10 cellular contexts compared by ENCODE assay signal in genomic region chr2:174617120-174617519, GRCh38. TPM values are rescaled to one million over a fixed set of nuclear protein-coding genes. Genes with fewer than 3 reads are reported as not detected.
DNase-seq lines count a peak whose midpoint lies in the region; ATAC-seq, FAIRE-seq and TF ChIP-seq lines count a peak whose summit lies in the region.
"Had no signal": no experiment of that assay in that cellular context is flagged by ENCODE, and none has a peak within 500 bp of the region (broad histone marks: within the 10 kb centered on the region; RNA-seq: fewer than 3 reads in every experiment).

No MANE protein-coding gene starts in this region.

- H3K9me3 Mint-ChIP-seq in mesothelial cell of epicardium: no peaks in the 10 kb centered on the region

- TF ChIP-seq CTCF in Loucy (conservative IDR thresholded peaks at IDR 0.05; ENCODE audit: low read length) (no peak), mesothelial cell of epicardium (IDR thresholded peaks at IDR 0.05; ENCODE audit: unreplicated experiment) (no peak)

- H3K27me3 Mint-ChIP-seq in mesothelial cell of epicardium (ENCODE audit: low read depth): no peaks in the 10 kb centered on the region

- H3K4me2 ChIP-seq in Loucy (ENCODE audit: low read depth, low read length, poor library complexity, severe bottlenecking): peak overlapping the region; percentile 68

- H3K9ac ChIP-seq in Loucy (ENCODE audit: low read depth, low read length, poor library complexity, severe bottlenecking): peak overlapping the region; percentile 19
- H3K9ac ChIP-seq: parathyroid adenoma had no signal

- no peak for DNase-seq in GM12891 (ENCODE audit: insufficient read length, low spot score)
- DNase-seq in dermis microvascular lymphatic vessel endothelial cell (ENCODE audit: low read depth in 2 of 2): peak; percentile 16 to 54
- DNase-seq in sciatic nerve (ENCODE audit: low spot score): no peak
- no peak for DNase-seq in NCI-H526 (lab: John Stamatoyannopoulos, UW)
- DNase-seq in mesothelial cell of epicardium (ENCODE audit: low spot score in 2 of 2, unreplicated experiment in 2 of 2): no peak
- DNase-seq: activated gamma-delta T cell treated with Interleukin-2 at 50 U/mL for 16 hours had no signal

- TF ChIP-seq POLR2A in GM12891 (IDR thresholded peaks at IDR 0.05; ENCODE audit: low read depth, low read length): no peak

- H4K20me1 ChIP-seq in Loucy (ENCODE audit: insufficient read depth, low read length, poor library complexity, severe bottlenecking): peaks cover 20% of the 10 kb centered on the region

- H3K9me2 ChIP-seq in Loucy (replicated peaks; ENCODE audit: low read depth, low read length): no peaks in the 10 kb centered on the region

- H3K4me1 ChIP-seq in Loucy (ENCODE audit: insufficient read depth, low read length, poor library complexity, severe bottlenecking): peaks cover 37% of the 10 kb centered on the region
- H3K4me1 ChIP-seq: parathyroid adenoma had no signal

- no peaks in the 10 kb centered on the region for H3K27me3 ChIP-seq in Loucy (ENCODE audit: insufficient read depth, low read length, poor library complexity, severe bottlenecking)

- H3K4me3 ChIP-seq in Loucy (ENCODE audit: low read length, poor library complexity, severe bottlenecking): peak overlapping the region; percentile 28

- peaks cover 3% of the 10 kb centered on the region for H3K4me1 Mint-ChIP-seq in mesothelial cell of epicardium

- H3F3A ChIP-seq in Loucy (ENCODE audit: low read depth): peaks cover 2% of the 10 kb centered on the region; the same call in 1 of the 2 replicates

- H3K79me2 ChIP-seq in Loucy (ENCODE audit: insufficient read depth, low read length): peaks cover 68% of the 10 kb centered on the region

- ATAC-seq in sciatic nerve (peak; percentile 96), esophagus mucosa (no peak), GM18517 (IDR thresholded peaks at IDR 0.05; ENCODE audit: unreplicated experiment) (no peak)

- no peaks in the 10 kb centered on the region for H3K9me3 ChIP-seq in Loucy (ENCODE audit: insufficient read depth, low read depth, low read length)

- no peak overlapping the region for H3K4me3 Mint-ChIP-seq in mesothelial cell of epicardium

- H3K36me3 Mint-ChIP-seq in mesothelial cell of epicardium: no peaks in the 10 kb centered on the region

- H3K27ac Mint-ChIP-seq in mesothelial cell of epicardium: no peak overlapping the region

- H2AFZ ChIP-seq in Loucy (ENCODE audit: low read length): no peak overlapping the region
- H2AFZ ChIP-seq: parathyroid adenoma had no signal

- intact Hi-C loops in sciatic nerve (cut with DNase I): loop anchor here (10.0 kb wide), 1 partner anchor 68 kb away; no protein-coding TSS in a partner anchor

- no peaks in the 10 kb centered on the region for H3K36me3 ChIP-seq in Loucy (ENCODE audit: insufficient read depth, low read length)

- FAIRE-seq in GM12891 (lab: Jason Lieb, UNC): peak; percentile 33

TF ChIP-seq in GM12891, 5 proteins besides CTCF, POLR2A, EP300 and RAD21:
- TF ChIP-seq POLR2AphosphoS5 (IDR thresholded peaks at IDR 0.05; ENCODE audit: low read depth, low read length) (no peak), PAX5 (IDR thresholded peaks at IDR 0.05; ENCODE audit: insufficient read depth, low read length, severe bottlenecking) (no peak), TAF1 (IDR thresholded peaks at IDR 0.05; ENCODE audit: low read depth, low read length) (no peak), POU2F2 (IDR thresholded peaks at IDR 0.05; ENCODE audit: low read depth, low read length) (no peak)

RNA-seq across cellular contexts. Expression of gene WIPF1, which starts 19.5 kb away (rescaled TPM):
- 91.7 TPM for polyA plus RNA-seq in GM12891 (2012; ENCODE audit: low read depth, missing spikeins)
- 7.8 and 13.9 TPM in 2 replicates for total RNA-seq in dermis microvascular lymphatic vessel endothelial cell
- 107 TPM for total RNA-seq in sciatic nerve
- total RNA-seq in esophagus mucosa: 3.1 TPM
- total RNA-seq in mesothelial cell of epicardium: 19.0 to 21.1 TPM (median 20.6 TPM) in 3 replicates

Comparison
In these comparisons a context has a peak if more than half of its experiments do, and no peak if none do; other contexts are left out.
1. DNase-seq: peak in dermis microvascular lymphatic vessel endothelial cell (2 of 2); none in GM12891 (single experiment), sciatic nerve (single experiment), NCI-H526 (0 of 2) and mesothelial cell of epicardium (0 of 2).